In the genomic region with DNA sequence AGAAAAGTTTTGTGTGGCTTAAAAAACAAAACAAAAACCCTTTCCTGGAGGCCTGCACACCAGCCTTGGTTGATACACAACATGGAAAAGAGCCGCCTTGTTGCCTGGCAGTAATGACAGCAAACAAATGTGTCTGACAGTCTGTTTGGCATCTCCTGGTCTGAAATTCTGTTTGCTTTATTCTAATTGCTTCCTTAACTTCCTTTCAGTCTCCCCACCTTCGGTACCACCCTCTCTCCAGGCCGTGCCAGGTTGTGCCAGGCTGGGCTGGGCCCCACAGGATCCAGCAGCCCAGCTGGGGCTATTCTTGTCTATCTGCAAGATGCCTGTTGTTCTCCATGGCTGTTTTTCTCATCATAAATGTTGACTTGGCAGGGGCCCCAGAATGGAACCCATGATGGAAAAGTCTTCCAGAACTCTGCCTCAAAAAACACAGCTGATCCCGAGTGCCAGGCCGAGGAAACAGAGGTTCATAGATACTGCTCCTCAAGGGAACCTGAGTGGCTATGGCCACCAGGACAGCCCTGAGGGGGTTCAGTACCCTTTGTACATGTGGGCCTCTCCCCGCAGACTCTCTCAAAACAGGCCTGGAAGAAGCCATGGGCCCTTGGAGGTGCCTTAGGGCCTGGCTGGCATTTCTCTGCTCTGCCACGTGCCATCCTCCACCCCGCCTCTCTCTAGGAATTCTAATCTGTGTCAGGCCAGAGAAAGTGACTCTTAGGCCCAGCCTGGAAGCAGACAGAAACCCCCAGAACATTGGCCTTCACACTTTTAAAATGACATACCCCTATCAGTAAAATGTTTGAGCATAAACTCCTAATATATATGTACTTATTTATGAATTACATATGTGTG, we compare ENCODE assay signal across 10 cellular contexts. TPM values are rescaled to one million over a fixed set of nuclear protein-coding genes. Genes with fewer than 3 reads are reported as not detected.
DNase-seq lines count a peak whose midpoint lies in the region; ATAC-seq, FAIRE-seq and TF ChIP-seq lines count a peak whose summit lies in the region.
"Had no signal": no experiment of that assay in that cellular context is flagged by ENCODE, and none has a peak within 500 bp of the region (broad histone marks: within the 10 kb centered on the region; RNA-seq: fewer than 3 reads in every experiment).

No MANE protein-coding gene starts in this region.

- H3K27me3 ChIP-seq in astrocyte (ENCODE audit: insufficient read depth, low read length): no peaks in the 10 kb centered on the region
- no peaks in the 10 kb centered on the region for H3K27me3 ChIP-seq in left lung
- no peaks in the 10 kb centered on the region for H3K27me3 ChIP-seq in spleen (replicated peaks in 1 of 7)

- H4K20me1 ChIP-seq in astrocyte (ENCODE audit: insufficient read depth, low read length): no peaks in the 10 kb centered on the region

- no peak overlapping the region for H3K4me2 ChIP-seq in astrocyte (ENCODE audit: low read length)

- 76 to 82% (median 78%) methylated on average over 7 to 8 of the region's 8 CpGs for WGBS in spleen, 5 donors

- no peak for FAIRE-seq in astrocyte (lab: Jason Lieb, UNC)
- FAIRE-seq: GM12891 had no signal

- H3K4me1 Mint-ChIP-seq in astrocyte (ENCODE audit: low read depth, unreplicated experiment) (peaks cover 39% of the 10 kb centered on the region), type B pancreatic cell (ENCODE audit: unreplicated experiment) (peaks cover 22% of the 10 kb centered on the region)
- H3K4me1 Mint-ChIP-seq in activated T-helper 1 cell treated with anti-CD3 and anti-CD28 coated beads, Interleukin-12 subunit alpha, Interleukin-12 subunit beta, Interleukin-2, Interleukin-4 antibody, amounts not matched to agents 30 ng/mL and 10 ng/mL and 1 ng/mL, durations not matched to agents 14 hours and 24 hours and 36 hours (ENCODE audit: low read depth): peaks cover 14% of the 10 kb centered on the region

- H3K36me3 ChIP-seq in astrocyte (ENCODE audit: insufficient read depth, low read length): no peaks in the 10 kb centered on the region
- no peaks in the 10 kb centered on the region for H3K36me3 ChIP-seq in left lung
- H3K36me3 ChIP-seq in spleen: peaks cover 0 to 20% (median 0%) of the 10 kb centered on the region in 6 donors

- no peak overlapping the region for H3K9ac ChIP-seq in astrocyte (ENCODE audit: low read length)

- no peak for TF ChIP-seq POLR2A in spleen (IDR thresholded peaks at IDR 0.05)

- H3K27ac Mint-ChIP-seq in astrocyte (ENCODE audit: unreplicated experiment) (peak overlapping the region; percentile 78), type B pancreatic cell (no peak overlapping the region)
- H3K27ac Mint-ChIP-seq in activated T-helper 1 cell treated with anti-CD3 and anti-CD28 coated beads, Interleukin-12 subunit alpha, Interleukin-12 subunit beta, Interleukin-2, Interleukin-4 antibody, amounts not matched to agents 30 ng/mL and 10 ng/mL and 1 ng/mL, durations not matched to agents 14 hours and 24 hours and 36 hours: no peak overlapping the region

- ATAC-seq in left lung (peak; percentile 87), HG03196 (IDR thresholded peaks at IDR 0.05; ENCODE audit: unreplicated experiment) (no peak)

- H3K27ac ChIP-seq in astrocyte (ENCODE audit: low read depth, low read length) (no peak overlapping the region), left lung (peak overlapping the region; percentile 44 to 70), spleen (peak overlapping the region in 6 of 8 donors; percentile 3 to 55 (median 22))

- H3K4me3 ChIP-seq in astrocyte (ENCODE audit: insufficient read depth, low read depth, low read length) (no peak overlapping the region), left lung (no peak overlapping the region), spleen (no peak overlapping the region)

- H2AFZ ChIP-seq in astrocyte (ENCODE audit: low read depth, low read length): no peak overlapping the region

- no peaks in the 10 kb centered on the region for H3K9me3 ChIP-seq in astrocyte (ENCODE audit: insufficient read depth, low read depth, low read length)
- H3K9me3 ChIP-seq in left lung: no peaks in the 10 kb centered on the region
- H3K9me3 ChIP-seq in spleen: no peaks in the 10 kb centered on the region

- no peaks in the 10 kb centered on the region for H3K79me2 ChIP-seq in astrocyte (ENCODE audit: insufficient read depth, low read length)

- H3K36me3 Mint-ChIP-seq in astrocyte (ENCODE audit: low read depth, unreplicated experiment): peaks cover 17% of the 10 kb centered on the region
- H3K36me3 Mint-ChIP-seq in type B pancreatic cell: peaks cover 7% of the 10 kb centered on the region
- H3K36me3 Mint-ChIP-seq in activated T-helper 1 cell treated with anti-CD3 and anti-CD28 coated beads, Interleukin-12 subunit alpha, Interleukin-12 subunit beta, Interleukin-2, Interleukin-4 antibody, amounts not matched to agents 30 ng/mL and 10 ng/mL and 1 ng/mL, durations not matched to agents 14 hours and 24 hours and 36 hours (ENCODE audit: low read depth): no peaks in the 10 kb centered on the region

- peaks cover 16% of the 10 kb centered on the region for H3K4me1 ChIP-seq in astrocyte (ENCODE audit: insufficient read depth, low read length)
- peaks cover 8 to 21% of the 10 kb centered on the region in 2 donors for H3K4me1 ChIP-seq in left lung
- peaks cover 3 to 56% (median 17%) of the 10 kb centered on the region in 6 donors for H3K4me1 ChIP-seq in spleen

- TF ChIP-seq CTCF in astrocyte (IDR thresholded peaks at IDR 0.05; ENCODE audit: insufficient read depth, low read depth, low read length): no peak
- TF ChIP-seq CTCF in left lung (IDR thresholded peaks at IDR 0.05): no peak
- no peak for TF ChIP-seq CTCF in spleen (IDR thresholded peaks at IDR 0.05 in 8 of 11, conservative IDR thresholded peaks at IDR 0.05 in 3 of 11)
- no peak for TF ChIP-seq CTCF in type B pancreatic cell (conservative IDR thresholded peaks at IDR 0.05)

- H3K9me3 Mint-ChIP-seq in astrocyte (ENCODE audit: unreplicated experiment) (no peaks in the 10 kb centered on the region), type B pancreatic cell (no peaks in the 10 kb centered on the region)
- H3K9me3 Mint-ChIP-seq in activated T-helper 1 cell treated with anti-CD3 and anti-CD28 coated beads, Interleukin-12 subunit alpha, Interleukin-12 subunit beta, Interleukin-2, Interleukin-4 antibody, amounts not matched to agents 30 ng/mL and 10 ng/mL and 1 ng/mL, durations not matched to agents 14 hours and 24 hours and 36 hours: no peaks in the 10 kb centered on the region

- peak; percentile 91 for DNase-seq in NCI-H1694 treated with DMSO at 0.1 percent for 48 hours (lab: John Stamatoyannopoulos, UW)
- DNase-seq in astrocyte (ENCODE audit: low read depth): no peak
- DNase-seq in left lung: no peak
- no peak for DNase-seq in spleen
- no peak for DNase-seq in iPS-NIHi7 (ENCODE audit: extremely low spot score)
- no peak for DNase-seq in type B pancreatic cell (ENCODE audit: extremely low spot score, unreplicated experiment)
- DNase-seq in activated T-helper 1 cell treated with anti-CD3 and anti-CD28 coated beads, Interleukin-12 subunit alpha, Interleukin-12 subunit beta, Interleukin-2, Interleukin-4 antibody, amounts not matched to agents 30 ng/mL and 10 ng/mL and 1 ng/mL, durations not matched to agents 14 hours and 24 hours and 36 hours (ENCODE audit: low spot score): no peak
- DNase-seq: activated CD4-positive, alpha-beta T cell treated with anti-CD3 and anti-CD28 coated beads, Interleukin-2, amount 50 U/mL, for 1 hour had no signal

- H3K27me3 Mint-ChIP-seq in astrocyte (ENCODE audit: low read depth, unreplicated experiment): no peaks in the 10 kb centered on the region
- no peaks in the 10 kb centered on the region for H3K27me3 Mint-ChIP-seq in type B pancreatic cell
- no peaks in the 10 kb centered on the region for H3K27me3 Mint-ChIP-seq in activated T-helper 1 cell treated with anti-CD3 and anti-CD28 coated beads, Interleukin-12 subunit alpha, Interleukin-12 subunit beta, Interleukin-2, Interleukin-4 antibody, amounts not matched to agents 30 ng/mL and 10 ng/mL and 1 ng/mL, durations not matched to agents 14 hours and 24 hours and 36 hours (ENCODE audit: insufficient read depth)

- no peak overlapping the region for H3K4me3 Mint-ChIP-seq in astrocyte (ENCODE audit: unreplicated experiment)
- no peak overlapping the region for H3K4me3 Mint-ChIP-seq in type B pancreatic cell
- H3K4me3 Mint-ChIP-seq in activated T-helper 1 cell treated with anti-CD3 and anti-CD28 coated beads, Interleukin-12 subunit alpha, Interleukin-12 subunit beta, Interleukin-2, Interleukin-4 antibody, amounts not matched to agents 30 ng/mL and 10 ng/mL and 1 ng/mL, durations not matched to agents 14 hours and 24 hours and 36 hours: no peak overlapping the region

- intact Hi-C loops in left lung (cut with DNase I): no loop called here
- intact Hi-C loops in spleen (cut with DNase I; ENCODE audit: low total_unique reads): loop anchor here (10.0 kb wide), 1 partner anchor 47 kb away; a partner anchor contains a TSS
- intact Hi-C loops in activated T-helper 1 cell treated with anti-CD3 and anti-CD28 coated beads, Interleukin-12 subunit alpha, Interleukin-12 subunit beta, Interleukin-2, Interleukin-4 antibody, amounts not matched to agents 30 ng/mL and 10 ng/mL and 1 ng/mL, durations not matched to agents 14 hours and 24 hours and 36 hours (cut with micrococcal nuclease): no loop called here

RNA-seq across cellular contexts. Expression of a gene that starts 50.5 kb away (rescaled TPM):
- total RNA-seq in astrocyte (36.2 and 41.1 TPM in 2 replicates), left lung (10 to 100 TPM; 13.8 to 23.6 TPM), spleen (10 to 100 TPM; 24.6 to 45.6 (median 36.2) TPM), type B pancreatic cell (ENCODE audit: low replicate concordance) (11.0 and 14.7 TPM in 2 replicates)
- 1 to 10 TPM; 6.7 to 9.1 (median 9.0) TPM for polyA plus RNA-seq in spleen
- total RNA-seq in activated T-helper 1 cell treated with anti-CD3 and anti-CD28 coated beads, Interleukin-12 subunit alpha, Interleukin-12 subunit beta, Interleukin-2, Interleukin-4 antibody, amounts not matched to agents 30 ng/mL and 10 ng/mL and 1 ng/mL, durations not matched to agents 14 hours and 24 hours and 36 hours: 7.4 and 7.9 TPM in 2 replicates
